ENCODE assay signal across 1 cellular context in the genomic region with DNA sequence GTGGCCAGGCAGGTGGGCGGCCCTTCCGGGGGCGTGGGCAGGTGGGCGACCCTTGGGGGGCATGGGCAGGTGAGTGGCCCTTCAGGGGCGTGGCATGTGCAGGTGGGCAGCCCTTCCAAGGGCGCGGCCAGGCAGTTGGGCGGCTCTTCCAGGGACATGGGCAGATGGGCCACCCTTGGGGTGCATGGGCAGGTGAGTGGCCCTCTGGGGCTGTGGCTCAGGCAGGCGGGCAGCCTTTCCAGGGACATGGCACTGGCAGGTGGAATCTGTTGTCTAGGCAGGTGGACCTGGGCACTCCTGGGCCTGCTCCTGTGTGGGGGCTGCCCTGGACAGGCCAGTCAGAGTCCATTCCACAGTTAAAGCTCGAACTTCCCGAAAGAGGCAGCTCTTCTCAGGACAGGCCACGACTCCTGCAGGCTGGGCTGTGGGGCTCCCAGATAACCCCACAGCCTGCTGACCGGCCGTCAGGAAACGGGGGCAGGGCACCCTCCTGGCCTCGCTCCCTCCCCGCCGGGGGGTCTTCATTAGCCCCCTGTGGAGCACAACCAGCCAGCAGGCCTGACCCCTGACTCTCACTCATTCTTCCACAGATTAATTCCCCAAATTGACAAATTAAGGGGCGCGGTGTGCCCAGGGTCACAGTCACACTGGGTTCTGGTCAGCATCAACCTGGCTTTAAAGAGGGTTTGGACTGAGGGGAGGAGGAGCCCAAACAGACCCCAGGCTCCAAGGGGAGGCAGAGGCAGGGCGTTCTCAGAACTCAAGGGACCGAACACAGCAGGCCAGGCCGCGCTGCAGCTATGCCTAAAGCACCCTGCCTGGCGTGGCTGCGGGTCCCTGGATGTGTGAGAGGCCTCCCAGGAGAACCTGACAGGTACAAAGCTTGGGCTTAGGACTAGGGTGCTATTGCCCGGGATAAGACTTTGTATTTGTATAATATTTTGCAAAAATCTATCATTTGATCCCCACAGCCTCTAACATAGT.
TF ChIP-seq lines count a peak whose summit lies in the region.

No MANE protein-coding gene starts in this region.

TF ChIP-seq in HEK293, 187 proteins besides CTCF, POLR2A, EP300 and RAD21:
- TF ChIP-seq ZNF654 (tag by site-specific recombination; IDR thresholded peaks at IDR 0.05; ENCODE audit: low read depth): no peak
- TF ChIP-seq, protein P1, sequence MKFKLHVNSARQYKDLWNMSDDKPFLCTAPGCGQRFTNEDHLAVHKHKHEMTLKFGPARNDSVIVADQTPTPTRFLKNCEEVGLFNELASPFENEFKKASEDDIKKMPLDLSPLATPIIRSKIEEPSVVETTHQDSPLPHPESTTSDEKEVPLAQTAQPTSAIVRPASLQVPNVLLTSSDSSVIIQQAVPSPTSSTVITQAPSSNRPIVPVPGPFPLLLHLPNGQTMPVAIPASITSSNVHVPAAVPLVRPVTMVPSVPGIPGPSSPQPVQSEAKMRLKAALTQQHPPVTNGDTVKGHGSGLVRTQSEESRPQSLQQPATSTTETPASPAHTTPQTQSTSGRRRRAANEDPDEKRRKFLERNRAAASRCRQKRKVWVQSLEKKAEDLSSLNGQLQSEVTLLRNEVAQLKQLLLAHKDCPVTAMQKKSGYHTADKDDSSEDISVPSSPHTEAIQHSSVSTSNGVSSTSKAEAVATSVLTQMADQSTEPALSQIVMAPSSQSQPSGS (tag by site-specific recombination; IDR thresholded peaks at IDR 0.05; ENCODE audit: low read depth): no peak
- TF ChIP-seq, protein P2, sequence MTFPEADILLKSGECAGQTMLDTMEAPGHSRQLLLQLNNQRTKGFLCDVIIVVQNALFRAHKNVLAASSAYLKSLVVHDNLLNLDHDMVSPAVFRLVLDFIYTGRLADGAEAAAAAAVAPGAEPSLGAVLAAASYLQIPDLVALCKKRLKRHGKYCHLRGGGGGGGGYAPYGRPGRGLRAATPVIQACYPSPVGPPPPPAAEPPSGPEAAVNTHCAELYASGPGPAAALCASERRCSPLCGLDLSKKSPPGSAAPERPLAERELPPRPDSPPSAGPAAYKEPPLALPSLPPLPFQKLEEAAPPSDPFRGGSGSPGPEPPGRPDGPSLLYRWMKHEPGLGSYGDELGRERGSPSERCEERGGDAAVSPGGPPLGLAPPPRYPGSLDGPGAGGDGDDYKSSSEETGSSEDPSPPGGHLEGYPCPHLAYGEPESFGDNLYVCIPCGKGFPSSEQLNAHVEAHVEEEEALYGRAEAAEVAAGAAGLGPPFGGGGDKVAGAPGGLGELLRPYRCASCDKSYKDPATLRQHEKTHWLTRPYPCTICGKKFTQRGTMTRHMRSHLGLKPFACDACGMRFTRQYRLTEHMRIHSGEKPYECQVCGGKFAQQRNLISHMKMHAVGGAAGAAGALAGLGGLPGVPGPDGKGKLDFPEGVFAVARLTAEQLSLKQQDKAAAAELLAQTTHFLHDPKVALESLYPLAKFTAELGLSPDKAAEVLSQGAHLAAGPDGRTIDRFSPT (tag by site-specific recombination; IDR thresholded peaks at IDR 0.05): 0 out of 2 replicates have a peak, but pooled peaks have one; percentile 29
- TF ChIP-seq SP3 (tag by site-specific recombination; IDR thresholded peaks at IDR 0.05): 0 out of 2 replicates have a peak, but pooled peaks have one; percentile 54
- peak; percentile 36; the same call in 1 of the 2 replicates for TF ChIP-seq ZNF341 (tag by site-specific recombination; IDR thresholded peaks at IDR 0.05; ENCODE audit: low read depth)
- peak; percentile 70; the same call in 1 of the 2 replicates for TF ChIP-seq KLF8 (tag by site-specific recombination; IDR thresholded peaks at IDR 0.05)
TF ChIP-seq in HEK293: peak in this region for 4.
